In genomic region chr1:115641762-115642167, GRCh38 we compare ENCODE assay signal across 1 cellular context.
TF ChIP-seq lines count a peak whose summit lies in the region.

VANGL1 (plus strand) TSS chr1:115641970; CDS start chr1:115651414, 9,444 bp downstream.

TF ChIP-seq in K562, 482 proteins besides CTCF, POLR2A, EP300 and RAD21 (continued from another document and continues in another):
- TF ChIP-seq GABPA (tag; conservative IDR thresholded peaks at IDR 0.05; ENCODE audit: low read depth) = peak; percentile 88
- no peak; the same call in 1 of the 2 replicates for TF ChIP-seq TRIM28 (IDR thresholded peaks at IDR 0.05)
- peak; percentile 47 for TF ChIP-seq CHD1 (IDR thresholded peaks at IDR 0.05; ENCODE audit: low read length)
- TF ChIP-seq ZBTB11 (CRISPR knock-in tag; IDR thresholded peaks at IDR 0.05) = peak in 1 of 3 experiments; percentile 70; a peak in 2 of 6 replicates
- TF ChIP-seq ADNP (tag; IDR thresholded peaks at IDR 0.05) = 0 out of 2 replicates have a peak, but pooled peaks have one; percentile 51
- no peak for TF ChIP-seq ZBED1 (IDR thresholded peaks at IDR 0.05)
- TF ChIP-seq CBX1 (IDR thresholded peaks at IDR 0.05; ENCODE audit: low read depth) = 0 out of 2 replicates have a peak, but pooled peaks have one; percentile 6
- TF ChIP-seq ZKSCAN8 (CRISPR knock-in tag; IDR thresholded peaks at IDR 0.05) = no peak
- no peak for TF ChIP-seq ZNF407 (IDR thresholded peaks at IDR 0.05; ENCODE audit: low read depth)
- TF ChIP-seq MXI1 (IDR thresholded peaks at IDR 0.05; ENCODE audit: low read depth, low read length) = no peak
- no peak for TF ChIP-seq ZNF165 (CRISPR knock-in tag; IDR thresholded peaks at IDR 0.05; ENCODE audit: borderline replicate concordance)
- TF ChIP-seq UBTF (IDR thresholded peaks at IDR 0.05; ENCODE audit: borderline replicate concordance in 1 of 2, low read depth in 2 of 2, low read length in 2 of 2) = peak; percentile 69 to 87
- peak; percentile 66; the same call in 1 of the 2 replicates for TF ChIP-seq HMGXB4 (CRISPR knock-in tag; IDR thresholded peaks at IDR 0.05)
- TF ChIP-seq ZNF785 (CRISPR knock-in tag; IDR thresholded peaks at IDR 0.05) = no peak
- TF ChIP-seq CBX8 (IDR thresholded peaks at IDR 0.05; ENCODE audit: borderline replicate concordance, extremely low read depth, low read depth, low read length, poor library complexity, severe bottlenecking) = no peak
- TF ChIP-seq ZNF766 (CRISPR knock-in tag; conservative IDR thresholded peaks at IDR 0.05) = 0 out of 2 replicates have a peak, but pooled peaks have one; percentile 46
- peak; percentile 79 for TF ChIP-seq POLR2G (IDR thresholded peaks at IDR 0.05; ENCODE audit: low read depth, low read length)
- TF ChIP-seq REST (CRISPR knock-in tag; IDR thresholded peaks at IDR 0.05; ENCODE audit: low read depth) = 0 out of 2 replicates have a peak, but pooled peaks have one; percentile 23
- TF ChIP-seq FOSL1 (tag; conservative IDR thresholded peaks at IDR 0.05) = 0 out of 2 replicates have a peak, but pooled peaks have one; percentile 15
- TF ChIP-seq NR4A1 (CRISPR knock-in tag; IDR thresholded peaks at IDR 0.05) = no peak
- TF ChIP-seq NR4A1 (tag; IDR thresholded peaks at IDR 0.05) = no peak
- TF ChIP-seq CBFA2T2 (conservative IDR thresholded peaks at IDR 0.05) = no peak
- TF ChIP-seq YY1 (IDR thresholded peaks at IDR 0.05; ENCODE audit: borderline replicate concordance in 1 of 3, control insufficient read depth in 1 of 3, extremely low read depth in 1 of 3, insufficient read depth in 3 of 3, insufficient read length in 1 of 3, insufficient replicate concordance in 2 of 3, low read depth in 1 of 3, low read length in 2 of 3) = peak in 2 of 3 experiments; percentile 22 to 46
- peak; percentile 57; the same call in 1 of the 2 replicates for TF ChIP-seq FOXP4 (CRISPR knock-in tag; IDR thresholded peaks at IDR 0.05; ENCODE audit: borderline replicate concordance)
- TF ChIP-seq CREM (IDR thresholded peaks at IDR 0.05; ENCODE audit: low read depth) = no peak
- peak in 1 of 2 experiments; percentile 18; a peak in 2 of 4 replicates for TF ChIP-seq MAZ (CRISPR knock-in tag; conservative IDR thresholded peaks at IDR 0.05 in 1 of 2, IDR thresholded peaks at IDR 0.05 in 1 of 2)
- TF ChIP-seq SIN3A (IDR thresholded peaks at IDR 0.05; ENCODE audit: borderline replicate concordance in 2 of 2, control insufficient read depth in 1 of 2, low read depth in 2 of 2, low read length in 2 of 2) = peak; percentile 38 to 48; a peak in 1 of 4 replicates
- TF ChIP-seq RBM25 (IDR thresholded peaks at IDR 0.05; ENCODE audit: low read depth, low read length, severe bottlenecking) = peak; percentile 98
- TF ChIP-seq CXXC5 (CRISPR knock-in tag; IDR thresholded peaks at IDR 0.05) = peak; percentile 77
- peak; percentile 63; the same call in 1 of the 2 replicates for TF ChIP-seq PHF8 (IDR thresholded peaks at IDR 0.05; ENCODE audit: borderline replicate concordance, low read length)
- TF ChIP-seq SAP30 (IDR thresholded peaks at IDR 0.05; ENCODE audit: borderline replicate concordance, insufficient read depth, low read depth, low read length, poor library complexity, severe bottlenecking) = peak; percentile 35
- no peak for TF ChIP-seq TRIM24 (IDR thresholded peaks at IDR 0.05)
- no peak for TF ChIP-seq CHCHD3 (CRISPR knock-in tag; IDR thresholded peaks at IDR 0.05)
- TF ChIP-seq BCL6 (CRISPR knock-in tag; IDR thresholded peaks at IDR 0.05) = no peak
- TF ChIP-seq ELF1 (tag; IDR thresholded peaks at IDR 0.05) = peak; percentile 35; the same call in 1 of the 2 replicates
- peak; percentile 84 for TF ChIP-seq RB1 (IDR thresholded peaks at IDR 0.05; ENCODE audit: low read depth)
